In the genomic region with DNA sequence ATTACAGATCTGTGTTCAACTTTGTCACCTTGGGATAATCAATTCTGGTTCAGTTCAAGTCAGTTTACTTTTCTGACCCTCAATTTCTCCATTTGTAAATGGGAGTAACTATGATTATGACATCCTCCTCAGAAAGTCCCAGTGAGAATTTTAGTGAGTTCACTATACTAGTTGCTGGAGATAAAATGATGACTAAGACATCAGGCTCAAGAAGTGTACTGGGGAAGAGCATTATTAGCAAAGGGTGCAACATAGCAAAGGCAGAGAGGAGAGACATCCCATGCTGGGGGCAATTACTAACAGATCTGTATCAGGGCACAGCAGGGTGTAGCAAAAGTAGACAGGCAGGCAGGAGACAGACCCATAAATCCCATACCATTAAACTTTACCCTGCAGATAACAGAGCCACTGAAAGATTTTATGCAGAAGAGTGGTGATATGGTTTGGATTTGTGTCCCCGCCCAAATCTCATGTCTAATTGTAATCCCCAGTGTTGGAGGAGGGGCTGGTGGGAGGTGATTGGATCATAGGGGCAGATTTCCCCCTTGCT, we compare ENCODE assay signal across 32 cellular contexts.
"Had no signal": no experiment of that assay in that cellular context is flagged by ENCODE, and none has a peak within 500 bp of the region (broad histone marks: within the 10 kb centered on the region; RNA-seq: fewer than 3 reads in every experiment).

No MANE protein-coding gene starts in this region.

- H3K4me2 ChIP-seq: PC-9 had no signal

- H3K36me3 ChIP-seq: adrenal gland, breast epithelium had no signal

- H2AFZ ChIP-seq: PC-9 had no signal

- ATAC-seq: activated CD4-positive, alpha-beta T cell treated with anti-CD3 and anti-CD28 coated beads for 36 hours; activated CD4-positive, CD25-positive, alpha-beta regulatory T cell treated with anti-CD3 and anti-CD28 coated beads, Interleukin-2, amount 50 U/mL, for 24 hours; activated CD8-positive, alpha-beta T cell treated with anti-CD3 and anti-CD28 coated beads, Interleukin-2, amount 10 ng/mL, durations not matched to agents 7 days and 5 days; activated naive CD4-positive, alpha-beta T cell treated with anti-CD3 and anti-CD28 coated beads, Interleukin-2, amount 50 U/mL, for 72 hours; body of pancreas; Right ventricle myocardium inferior; WTC11 had no signal

- H3K4me3 ChIP-seq: adrenal gland, body of pancreas, breast epithelium, PC-9 had no signal

- DNase-seq: activated CD4-positive, alpha-beta T cell treated with anti-CD3 and anti-CD28 coated beads for 36 hours; activated CD4-positive, alpha-beta T cell treated with anti-CD3 and anti-CD28 coated beads, Interleukin-2, amount 10 ng/mL, durations not matched to agents 7 days and 5 days; activated CD4-positive, alpha-beta T cell treated with anti-CD3 and anti-CD28 coated beads, Interleukin-2, amount 50 U/mL, for 48 hours; activated CD8-positive, alpha-beta T cell treated with anti-CD3 and anti-CD28 coated beads, Interleukin-2, amount 10 ng/mL, durations not matched to agents 7 days and 5 days; activated gamma-delta T cell treated with Interleukin-2 at 50 U/mL for 16 hours; activated naive CD4-positive, alpha-beta T cell treated with anti-CD3 and anti-CD28 coated beads for 36 hours; activated T-cell treated with anti-CD3 and anti-CD28 coated beads, Interleukin-2, amount 50 U/mL, for 24 hours; adrenal gland; body of pancreas; NCI-H1092 treated with DMSO at 0.1 percent for 48 hours; NCI-H1417; NCI-H146; NCI-H187 treated with DMSO at 0.1 percent for 48 hours; NCI-H2081; NCI-H2171 treated with DMSO at 0.1 percent for 48 hours; NCI-H2227 treated with DMSO at 0.1 percent for 48 hours; NCI-H446; NCI-H510A treated with DMSO at 0.1 percent for 48 hours; NCI-H69; NK-92 treated with Interleukin-12 subunit alpha and Interleukin-12 subunit beta, amount 100 ng/mL, for 24 hours; PC-9; SIG-M5; SW 1271; T-helper 1 cell; T-helper 2 cell; T-helper 9 cell had no signal

- H3K4me1 ChIP-seq: adrenal gland, body of pancreas, breast epithelium had no signal

- H3K9me3 ChIP-seq: adrenal gland, body of pancreas, breast epithelium had no signal

- H3K27me3 ChIP-seq: adrenal gland, body of pancreas, breast epithelium had no signal

- H3K27ac ChIP-seq: adrenal gland, body of pancreas, breast epithelium, PC-9, RWPE1 had no signal
